ENCODE assay signal across 34 cellular contexts in the genomic region with DNA sequence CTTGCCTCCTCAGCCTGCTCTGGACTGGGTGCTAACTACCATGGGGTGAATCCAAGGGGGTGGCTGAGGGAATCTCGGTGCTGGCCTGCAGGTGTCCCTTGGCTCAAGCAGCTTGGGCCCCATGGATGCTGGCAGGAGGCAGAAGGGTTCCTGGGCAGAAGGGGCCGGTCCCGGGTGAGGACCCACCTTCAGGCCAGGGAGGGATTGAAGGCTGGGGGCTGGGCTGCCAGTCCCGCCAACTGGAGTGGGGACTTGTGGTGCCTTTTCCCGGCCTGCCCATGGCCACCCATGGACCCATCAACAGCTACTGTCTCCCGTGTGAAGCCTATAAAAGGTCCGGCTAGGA.
"Had no signal": no experiment of that assay in that cellular context is flagged by ENCODE, and none has a peak within 500 bp of the region (broad histone marks: within the 10 kb centered on the region; RNA-seq: fewer than 3 reads in every experiment).

No MANE protein-coding gene starts in this region.

- H3K36me3 ChIP-seq: adrenal gland, Peyer's patch, SJSA1 had no signal

- H3K27ac ChIP-seq: adrenal gland, Peyer's patch, SJSA1, VCaP had no signal

- H3K4me3 ChIP-seq: adrenal gland, K562, Peyer's patch, SJSA1 had no signal

- H3K27ac Mint-ChIP-seq: activated B cell treated with CpG ODN at 0.5 μM for 24 hours; activated CD4-positive, alpha-beta memory T cell treated with anti-CD3 and anti-CD28 coated beads for 36 hours; activated CD8-positive, alpha-beta memory T cell treated with anti-CD3 and anti-CD28 coated beads, Interleukin-2, amount 10 ng/mL, durations not matched to agents 7 days and 5 days; activated naive CD8-positive, alpha-beta T cell treated with anti-CD3 and anti-CD28 coated beads, Interleukin-2, amount 10 ng/mL, durations not matched to agents 7 days and 5 days; brain; T-helper 1 cell treated with Interleukin-12 subunit alpha and Interleukin-12 subunit beta and Interleukin-4 antibody, amounts not matched to agents 30 μg/mL and 1 μg/mL, for 36 hours; T-helper 2 cell treated with Interferon-gamma antibody and Interleukin-4, amounts not matched to agents 5 μg/mL and 100 μg/mL, for 36 hours had no signal

- H3K4me1 Mint-ChIP-seq: activated B cell treated with CpG ODN at 0.5 μM for 24 hours; activated CD8-positive, alpha-beta memory T cell treated with anti-CD3 and anti-CD28 coated beads, Interleukin-2, amount 10 ng/mL, durations not matched to agents 7 days and 5 days; activated naive CD8-positive, alpha-beta T cell treated with anti-CD3 and anti-CD28 coated beads, Interleukin-2, amount 10 ng/mL, durations not matched to agents 7 days and 5 days; brain had no signal

- H3K4me3 Mint-ChIP-seq: activated B cell treated with CpG ODN at 0.5 μM for 24 hours; activated CD4-positive, alpha-beta memory T cell treated with anti-CD3 and anti-CD28 coated beads for 36 hours; activated CD8-positive, alpha-beta memory T cell treated with anti-CD3 and anti-CD28 coated beads, Interleukin-2, amount 10 ng/mL, durations not matched to agents 7 days and 5 days; activated naive CD8-positive, alpha-beta T cell treated with anti-CD3 and anti-CD28 coated beads, Interleukin-2, amount 10 ng/mL, durations not matched to agents 7 days and 5 days; brain; T-helper 1 cell treated with Interleukin-12 subunit alpha and Interleukin-12 subunit beta and Interleukin-4 antibody, amounts not matched to agents 30 μg/mL and 1 μg/mL, for 36 hours; T-helper 2 cell treated with Interferon-gamma antibody and Interleukin-4, amounts not matched to agents 5 μg/mL and 100 μg/mL, for 36 hours had no signal

- DNase-seq: activated B cell treated with CpG ODN at 0.5 μM for 24 hours; activated CD4-positive, alpha-beta memory T cell treated with anti-CD3 and anti-CD28 coated beads for 36 hours; activated CD4-positive, alpha-beta T cell treated with anti-CD3 and anti-CD28 coated beads for 4 hours; activated CD4-positive, alpha-beta T cell treated with anti-CD3 and anti-CD28 coated beads, Interleukin-2, amount 50 U/mL, for 1 hour; activated CD4-positive, CD25-positive, alpha-beta regulatory T cell treated with anti-CD3 and anti-CD28 coated beads, Interleukin-2, amount 50 U/mL, for 72 hours; activated CD8-positive, alpha-beta memory T cell treated with anti-CD3 and anti-CD28 coated beads for 24 hours; activated CD8-positive, alpha-beta memory T cell treated with anti-CD3 and anti-CD28 coated beads, Interleukin-2, amount 10 ng/mL, durations not matched to agents 7 days and 5 days; activated CD8-positive, alpha-beta memory T cell treated with anti-CD3 and anti-CD28 coated beads, Interleukin-2, amount 50 U/mL, for 48 hours; activated effector memory CD4-positive, alpha-beta T cell treated with Interleukin-2 at 50 U/mL for 16 hours; activated naive CD4-positive, alpha-beta T cell treated with anti-CD3 and anti-CD28 coated beads, Interleukin-2, amount 50 U/mL, for 16 hours; activated naive CD8-positive, alpha-beta T cell treated with anti-CD3 and anti-CD28 coated beads, Interleukin-2, amount 10 ng/mL, durations not matched to agents 7 days and 5 days; activated T-cell treated with anti-CD3 and anti-CD28 coated beads, Interleukin-2, amount 50 U/mL, for 48 hours; adrenal gland; IMR-90; NCI-H1105; NCI-H1417 treated with DMSO at 0.1 percent for 48 hours; NCI-H187 treated with DMSO at 0.1 percent for 48 hours; NCI-H2081; NCI-H2171 treated with DMSO at 0.1 percent for 48 hours; NCI-H2227 treated with DMSO at 0.1 percent for 48 hours; NCI-H446; NCI-H510A treated with DMSO at 0.1 percent for 48 hours; NCI-H526 treated with DMSO at 0.1 percent for 48 hours; NCI-H82; Peyer's patch; RPMI8226; SHP77 treated with DMSO at 0.1 percent for 48 hours; SK-N-SH had no signal

- H3K27me3 Mint-ChIP-seq: activated B cell treated with CpG ODN at 0.5 μM for 24 hours; activated CD4-positive, alpha-beta memory T cell treated with anti-CD3 and anti-CD28 coated beads for 36 hours; activated CD8-positive, alpha-beta memory T cell treated with anti-CD3 and anti-CD28 coated beads, Interleukin-2, amount 10 ng/mL, durations not matched to agents 7 days and 5 days; activated naive CD8-positive, alpha-beta T cell treated with anti-CD3 and anti-CD28 coated beads, Interleukin-2, amount 10 ng/mL, durations not matched to agents 7 days and 5 days; brain had no signal

- H3K27me3 ChIP-seq: adrenal gland, Peyer's patch, SJSA1 had no signal

- H3K36me3 Mint-ChIP-seq: activated CD4-positive, alpha-beta memory T cell treated with anti-CD3 and anti-CD28 coated beads for 36 hours; activated CD8-positive, alpha-beta memory T cell treated with anti-CD3 and anti-CD28 coated beads, Interleukin-2, amount 10 ng/mL, durations not matched to agents 7 days and 5 days; activated naive CD8-positive, alpha-beta T cell treated with anti-CD3 and anti-CD28 coated beads, Interleukin-2, amount 10 ng/mL, durations not matched to agents 7 days and 5 days; brain had no signal

- ATAC-seq: activated CD8-positive, alpha-beta memory T cell treated with anti-CD3 and anti-CD28 coated beads, Interleukin-2, amount 10 ng/mL, durations not matched to agents 7 days and 5 days; K562 had no signal

- H3K4me1 ChIP-seq: adrenal gland, Peyer's patch, SJSA1 had no signal

- H3K9me3 ChIP-seq: adrenal gland, Peyer's patch, SJSA1, SK-N-SH had no signal

- H3K9me3 Mint-ChIP-seq: activated CD4-positive, alpha-beta memory T cell treated with anti-CD3 and anti-CD28 coated beads for 36 hours; brain had no signal

- H3K4me2 ChIP-seq: SK-N-SH had no signal

- H3K9ac ChIP-seq: SK-N-SH had no signal
